In the genomic region with DNA sequence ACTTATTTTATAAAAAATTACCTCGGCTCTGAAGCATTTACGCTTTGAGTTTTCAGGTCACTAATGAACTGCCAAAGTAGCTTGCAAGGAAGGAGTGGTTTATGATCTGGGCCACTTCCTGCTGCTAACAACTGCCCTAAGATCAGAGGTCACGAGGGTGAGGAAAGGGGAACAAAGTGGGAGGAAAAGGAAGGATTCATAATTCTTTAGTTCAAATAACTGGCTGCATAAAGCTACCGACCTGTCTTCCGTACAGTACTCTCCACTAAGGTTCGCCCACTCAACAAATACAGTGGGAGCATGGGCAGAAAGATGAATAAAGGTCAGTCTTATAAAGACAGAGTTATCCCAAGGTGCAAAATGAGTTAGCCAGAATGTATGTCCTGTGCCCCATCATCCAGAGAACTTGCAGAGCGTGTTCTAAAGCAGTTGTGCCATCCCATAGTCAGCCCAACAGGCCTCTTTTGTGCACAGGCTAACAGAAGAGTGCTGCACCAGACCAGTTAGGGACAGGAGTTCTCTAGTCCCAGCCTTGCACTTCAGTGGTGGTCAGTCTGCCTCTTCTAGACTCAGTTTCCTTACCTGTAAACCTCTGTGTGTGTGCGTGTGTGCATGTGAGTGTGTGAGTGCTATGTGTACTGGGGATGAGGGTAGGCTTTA, we compare ENCODE assay signal across 8 cellular contexts.
DNase-seq lines count a peak whose midpoint lies in the region; ATAC-seq and TF ChIP-seq lines count a peak whose summit lies in the region.

No MANE protein-coding gene starts in this region.

- peaks cover 24% of the 10 kb centered on the region for H3K4me1 ChIP-seq in mesenchymal stem cell (ENCODE audit: control insufficient read depth, insufficient read depth, low read depth, low read length)

- TF ChIP-seq CTCF in CD14-positive monocyte (IDR thresholded peaks at IDR 0.05) = no peak

- peaks cover 48% of the 10 kb centered on the region for H3K4me1 Mint-ChIP-seq in CD14-positive monocyte
- peaks cover 34% of the 10 kb centered on the region for H3K4me1 Mint-ChIP-seq in activated T-helper 17 cell treated with anti-CD3 and anti-CD28 coated beads, Interleukin-2, amount 50 U/mL, for 72 hours

- H3K14ac ChIP-seq in mesenchymal stem cell (ENCODE audit: low read length in 2 of 2) = no peak overlapping the region

- no peak overlapping the region for H2AK5ac ChIP-seq in mesenchymal stem cell (ENCODE audit: low read length, severe bottlenecking)

- no peak overlapping the region for H4K8ac ChIP-seq in mesenchymal stem cell (ENCODE audit: low read length)

- H3K27me3 Mint-ChIP-seq in CD14-positive monocyte (ENCODE audit: low read depth in 3 of 3) = no peaks in the 10 kb centered on the region
- no peaks in the 10 kb centered on the region for H3K27me3 Mint-ChIP-seq in activated T-helper 17 cell treated with anti-CD3 and anti-CD28 coated beads, Interleukin-2, amount 50 U/mL, for 72 hours

- DNase-seq in CD14-positive monocyte (ENCODE audit: low spot score) = peak; percentile 79
- DNase-seq in mesenchymal stem cell = no peak
- DNase-seq in LoVo (ENCODE audit: low spot score) = no peak
- no peak for DNase-seq in posterior cingulate gyrus
- no peak for DNase-seq in NCI-H1105 (lab: John Stamatoyannopoulos, UW)

- H3K23ac ChIP-seq in mesenchymal stem cell (ENCODE audit: low read length in 2 of 2) = no peak overlapping the region

- no peaks in the 10 kb centered on the region for H3K36me3 ChIP-seq in mesenchymal stem cell (ENCODE audit: control insufficient read depth in 1 of 2, insufficient read depth in 2 of 2, low read depth in 1 of 2, low read length in 2 of 2)

- H2BK12ac ChIP-seq in mesenchymal stem cell (ENCODE audit: low read length in 2 of 2) = peak overlapping the region in 1 of 2 experiments; percentile 50

- peak; percentile 39 for ATAC-seq in HG02678 (IDR thresholded peaks at IDR 0.05; ENCODE audit: unreplicated experiment)
- peak; percentile 62 for ATAC-seq in activated T-helper 17 cell treated with anti-CD3 and anti-CD28 coated beads, Interleukin-2, amount 50 U/mL, for 72 hours (replicated peaks)
- no peak for ATAC-seq in activated CD4-positive, CD25-positive, alpha-beta regulatory T cell treated with anti-CD3 and anti-CD28 coated beads, Interleukin-2, amount 50 U/mL, for 24 hours

- peak overlapping the region in 1 of 2 experiments; percentile 63 for H3K4ac ChIP-seq in mesenchymal stem cell (ENCODE audit: low read depth in 1 of 2, low read length in 2 of 2)

- 38% methylated on average over 7 of the region's 8 CpGs for WGBS in mesenchymal stem cell

- no peak overlapping the region for H4K91ac ChIP-seq in mesenchymal stem cell (ENCODE audit: low read length)

- peak overlapping the region; percentile 59 to 91 for H3K4me3 Mint-ChIP-seq in CD14-positive monocyte
- peak overlapping the region; percentile 84 for H3K4me3 Mint-ChIP-seq in activated T-helper 17 cell treated with anti-CD3 and anti-CD28 coated beads, Interleukin-2, amount 50 U/mL, for 72 hours

- H3K27ac Mint-ChIP-seq in CD14-positive monocyte = peak overlapping the region; percentile 81 to 97 (median 88)
- peak overlapping the region; percentile 91 for H3K27ac Mint-ChIP-seq in activated T-helper 17 cell treated with anti-CD3 and anti-CD28 coated beads, Interleukin-2, amount 50 U/mL, for 72 hours

- H3K4me2 ChIP-seq in mesenchymal stem cell (ENCODE audit: low read length, poor library complexity, severe bottlenecking) = no peak overlapping the region

- H3K36me3 Mint-ChIP-seq in CD14-positive monocyte = peaks cover 3 to 4% of the 10 kb centered on the region in 2 donors
- no peaks in the 10 kb centered on the region for H3K36me3 Mint-ChIP-seq in activated T-helper 17 cell treated with anti-CD3 and anti-CD28 coated beads, Interleukin-2, amount 50 U/mL, for 72 hours (ENCODE audit: low read depth)

- H3K9ac ChIP-seq in mesenchymal stem cell (ENCODE audit: low read length) = peak overlapping the region; percentile 4

- H2BK5ac ChIP-seq in mesenchymal stem cell (ENCODE audit: low read depth, low read length, poor library complexity, severe bottlenecking) = no peak overlapping the region

- peaks cover 0 to under 1% (median 0%) of the 10 kb centered on the region in 7 donors for H3K9me3 Mint-ChIP-seq in CD14-positive monocyte
- H3K9me3 Mint-ChIP-seq in activated T-helper 17 cell treated with anti-CD3 and anti-CD28 coated beads, Interleukin-2, amount 50 U/mL, for 72 hours = no peaks in the 10 kb centered on the region

- peaks cover 4% of the 10 kb centered on the region for H3K79me1 ChIP-seq in mesenchymal stem cell (replicated peaks; ENCODE audit: low read length, poor library complexity, severe bottlenecking)

- peak overlapping the region in 1 of 2 experiments; percentile 40 for H3K18ac ChIP-seq in mesenchymal stem cell (ENCODE audit: low read depth in 1 of 2, low read length in 2 of 2)

- H3K9me3 ChIP-seq in mesenchymal stem cell (ENCODE audit: control insufficient read depth, low read length) = no peaks in the 10 kb centered on the region

- no peak overlapping the region for H2AFZ ChIP-seq in mesenchymal stem cell (ENCODE audit: low read depth, low read length)

- intact Hi-C loops in CD14-positive monocyte (cut with micrococcal nuclease) = no loop called here
- intact Hi-C loops in posterior cingulate gyrus (cut with DNase I) = no loop called here

- H2BK120ac ChIP-seq in mesenchymal stem cell (ENCODE audit: low read depth, low read length) = no peak overlapping the region

- no peak overlapping the region for H2BK15ac ChIP-seq in mesenchymal stem cell (ENCODE audit: low read depth, poor library complexity, severe bottlenecking)

- no peaks in the 10 kb centered on the region for H3K27me3 ChIP-seq in mesenchymal stem cell (ENCODE audit: control insufficient read depth in 1 of 2, insufficient read depth in 1 of 2, low read length in 2 of 2)

- H3K27ac ChIP-seq in mesenchymal stem cell (ENCODE audit: low read length, poor library complexity, severe bottlenecking) = no peak overlapping the region

- no peak overlapping the region for H3K4me3 ChIP-seq in mesenchymal stem cell (ENCODE audit: insufficient read depth in 1 of 2, low read depth in 1 of 2, low read length in 2 of 2)

Comparison
In these comparisons a context has a peak if more than half of its experiments do, and no peak if none do; other contexts are left out.
1. ATAC-seq: peak in HG02678 (single experiment) and activated T-helper 17 cell treated with anti-CD3 and anti-CD28 coated beads, Interleukin-2, amount 50 U/mL, for 72 hours (single experiment); none in activated CD4-positive, CD25-positive, alpha-beta regulatory T cell treated with anti-CD3 and anti-CD28 coated beads, Interleukin-2, amount 50 U/mL, for 24 hours (0 of 2).